Comparison of ENCODE assay signal across 21 cellular contexts in genomic region chr3:111932962-111933361, GRCh38. TPM values are rescaled to one million over a fixed set of nuclear protein-coding genes. Genes with fewer than 3 reads are reported as not detected.
DNase-seq lines count a peak whose midpoint lies in the region; ATAC-seq, FAIRE-seq and TF ChIP-seq lines count a peak whose summit lies in the region.
"Had no signal": no experiment of that assay in that cellular context is flagged by ENCODE, and none has a peak within 500 bp of the region (broad histone marks: within the 10 kb centered on the region; RNA-seq: fewer than 3 reads in every experiment).

No MANE protein-coding gene starts in this region.

- H3K4me2 ChIP-seq in Loucy (ENCODE audit: low read depth, low read length, poor library complexity, severe bottlenecking) (peak overlapping the region; percentile 49), endothelial cell of umbilical vein (ENCODE audit: insufficient read depth, low read length) (peak overlapping the region; percentile 88)
- H3K4me2 ChIP-seq: BLaER1 treated with 17β-estradiol and CSF1 and Interleukin-3, amounts not matched to agents 10 nM and 100 nM had no signal

- H3K79me2 ChIP-seq in Loucy (ENCODE audit: insufficient read depth, low read length) (no peaks in the 10 kb centered on the region), endothelial cell of umbilical vein (ENCODE audit: control insufficient read depth, insufficient read depth, low read length) (peaks cover 5% of the 10 kb centered on the region)

- POLR2A ChIA-PET in endothelial cell of umbilical vein (lab: Charles Lee): interaction anchor here (0.6 to 1.9 kb wide), 6 partner anchors 8 to 1583 kb away, joined by 3 to 5 read pairs (median 4); no protein-coding TSS in a partner anchor

- no peak for TF ChIP-seq CTCF in left ventricle myocardium inferior (IDR thresholded peaks at IDR 0.05; ENCODE audit: borderline replicate concordance)
- TF ChIP-seq CTCF in Loucy (conservative IDR thresholded peaks at IDR 0.05; ENCODE audit: low read length): no peak
- TF ChIP-seq CTCF in endothelial cell of umbilical vein (IDR thresholded peaks at IDR 0.05; ENCODE audit: extremely low read depth in 1 of 2, insufficient read depth in 1 of 2, low read depth in 1 of 2, low read length in 2 of 2): no peak
- TF ChIP-seq CTCF in WERI-Rb-1 (IDR thresholded peaks at IDR 0.05; ENCODE audit: low read depth, low read length): no peak

- FAIRE-seq in endothelial cell of umbilical vein (lab: Jason Lieb, UNC) (peak; percentile 77), small intestine (lab: Jason Lieb, UNC) (no peak)
- FAIRE-seq: A204.1, GM12892, HepG2 had no signal

- 14 to 43% (median 26%) methylated on average over 3 of the region's 3 CpGs for WGBS in small intestine, 3 donors

- H2AFZ ChIP-seq in Loucy (ENCODE audit: low read length): no peak overlapping the region; the same call in 1 of the 2 replicates
- H2AFZ ChIP-seq in endothelial cell of umbilical vein (ENCODE audit: low read depth, low read length): no peak overlapping the region
- H2AFZ ChIP-seq: GM23248 had no signal

- TF ChIP-seq POLR2A in endothelial cell of umbilical vein (IDR thresholded peaks at IDR 0.05; ENCODE audit: low read depth, low read length): peak; percentile 57

- CTCF ChIA-PET in endothelial cell of umbilical vein (lab: Charles Lee): interaction anchor here (0.8 to 2.8 kb wide), 14 partner anchors 8 to 265 kb away, joined by 3 to 20 read pairs (median 4); partner anchors contain the start of gene ABHD10

- H3K4me3 ChIP-seq in left ventricle myocardium inferior (no peak overlapping the region), Loucy (ENCODE audit: low read length, poor library complexity, severe bottlenecking) (peak overlapping the region; percentile 28), endothelial cell of umbilical vein (replicated peaks in 1 of 3; ENCODE audit: insufficient read depth in 1 of 3, low read depth in 1 of 3, low read length in 3 of 3) (peak overlapping the region in 1 of 3 experiments; percentile 17), small intestine (ENCODE audit: low read depth in 1 of 2, low read length in 2 of 2) (no peak overlapping the region), WERI-Rb-1 (ENCODE audit: low read depth, low read length) (no peak overlapping the region)
- H3K4me3 ChIP-seq: BLaER1 treated with 17β-estradiol and CSF1 and Interleukin-3, amounts not matched to agents 10 nM and 100 nM; GM23248; SK-N-MC had no signal

- H3K4me1 ChIP-seq in left ventricle myocardium inferior (peaks cover 66% of the 10 kb centered on the region), Loucy (ENCODE audit: insufficient read depth, low read length, poor library complexity, severe bottlenecking) (peaks cover 59% of the 10 kb centered on the region), endothelial cell of umbilical vein (ENCODE audit: control insufficient read depth, extremely low read depth, insufficient read depth, low read length) (peaks cover 64% of the 10 kb centered on the region), small intestine (ENCODE audit: control insufficient read depth in 2 of 2, insufficient read depth in 1 of 2, low read depth in 1 of 2, low read length in 1 of 2) (no peaks in the 10 kb centered on the region)
- H3K4me1 ChIP-seq: BLaER1 treated with 17β-estradiol and CSF1 and Interleukin-3, amounts not matched to agents 10 nM and 100 nM had no signal

- H3K9ac ChIP-seq in Loucy (ENCODE audit: low read depth, low read length, poor library complexity, severe bottlenecking) (no peak overlapping the region), endothelial cell of umbilical vein (replicated peaks; ENCODE audit: extremely low read depth, insufficient read depth, low read length) (peak overlapping the region; percentile 60)
- H3K9ac ChIP-seq: BLaER1 treated with 17β-estradiol and CSF1 and Interleukin-3, amounts not matched to agents 10 nM and 100 nM; GM23248 had no signal

- no peaks in the 10 kb centered on the region for H3K9me3 ChIP-seq in left ventricle myocardium inferior (replicated peaks)
- peaks cover 7% of the 10 kb centered on the region; the same call in 1 of the 2 replicates for H3K9me3 ChIP-seq in Loucy (ENCODE audit: insufficient read depth, low read depth, low read length)
- H3K9me3 ChIP-seq in endothelial cell of umbilical vein (replicated peaks; ENCODE audit: control insufficient read depth, insufficient read depth, low read length): no peaks in the 10 kb centered on the region
- no peaks in the 10 kb centered on the region for H3K9me3 ChIP-seq in small intestine (ENCODE audit: control insufficient read depth, low read depth)
- no peaks in the 10 kb centered on the region for H3K9me3 ChIP-seq in WERI-Rb-1 (ENCODE audit: severe bottlenecking)

- DNase-seq in left ventricle myocardium inferior (no peak), left cardiac atrium (no peak), endothelial cell of umbilical vein (ENCODE audit: low read depth, low spot score) (peak; percentile 88), small intestine (peak; percentile 51), NCI-H2029 treated with DMSO at 0.1 percent for 48 hours (lab: John Stamatoyannopoulos, UW) (no peak), WERI-Rb-1 (no peak), NCI-H1048 (lab: John Stamatoyannopoulos, UW) (no peak)
- DNase-seq: DMS 273 treated with DMSO at 0.1 percent for 48 hours, GM23248, MV-4-11, NCI-H1417 treated with DMSO at 0.1 percent for 48 hours, NCI-H2081, NCI-H510A treated with DMSO at 0.1 percent for 48 hours, NCI-H82 had no signal

- H3K9me2 ChIP-seq in Loucy (replicated peaks; ENCODE audit: low read depth, low read length): no peaks in the 10 kb centered on the region

- no TSS peak for BruUV-seq in endothelial cell of umbilical vein (replicated peaks; lab: Mats Ljungman, UMichigan)

- H3K36me3 ChIP-seq in left ventricle myocardium inferior (peaks cover 9% of the 10 kb centered on the region), Loucy (ENCODE audit: insufficient read depth, low read length) (no peaks in the 10 kb centered on the region), endothelial cell of umbilical vein (ENCODE audit: control insufficient read depth in 2 of 2, extremely low read depth in 1 of 2, insufficient read depth in 2 of 2, low read length in 2 of 2) (peaks cover 0 to 4% of the 10 kb centered on the region in 2 experiments), small intestine (ENCODE audit: control insufficient read depth in 2 of 2, insufficient read depth in 2 of 2, low read length in 2 of 2) (no peaks in the 10 kb centered on the region), WERI-Rb-1 (no peaks in the 10 kb centered on the region)

- H3K27me3 ChIP-seq in left ventricle myocardium inferior (ENCODE audit: low read depth) (no peaks in the 10 kb centered on the region), Loucy (ENCODE audit: insufficient read depth, low read length, poor library complexity, severe bottlenecking) (no peaks in the 10 kb centered on the region), endothelial cell of umbilical vein (ENCODE audit: control insufficient read depth in 2 of 2, insufficient read depth in 2 of 2, low read length in 2 of 2) (no peaks in the 10 kb centered on the region), small intestine (ENCODE audit: control insufficient read depth in 2 of 2, insufficient read depth in 2 of 2, low read length in 2 of 2) (no peaks in the 10 kb centered on the region), WERI-Rb-1 (ENCODE audit: insufficient read depth, low read depth, severe bottlenecking) (no peaks in the 10 kb centered on the region)
- H3K27me3 ChIP-seq: BLaER1 treated with 17β-estradiol and CSF1 and Interleukin-3, amounts not matched to agents 10 nM and 100 nM had no signal

- intact Hi-C loops in left ventricle myocardium inferior (cut with micrococcal nuclease) (no loop called here), left cardiac atrium (cut with DNase I) (no loop called here), endothelial cell of umbilical vein (cut with micrococcal nuclease) (loop anchor here (2.0 kb wide), 1 partner anchor 30 kb away; no protein-coding TSS in a partner anchor)

- H3K9me1 ChIP-seq in endothelial cell of umbilical vein (replicated peaks; ENCODE audit: control insufficient read depth, extremely low read depth, insufficient read depth, low read length): no peaks in the 10 kb centered on the region

- H3F3A ChIP-seq in Loucy (ENCODE audit: low read depth): peaks cover 10% of the 10 kb centered on the region; the same call in 1 of the 2 replicates

- H3K27ac ChIP-seq in left ventricle myocardium inferior (replicated peaks) (peak overlapping the region; percentile 37), endothelial cell of umbilical vein (ENCODE audit: insufficient read depth, low read depth, low read length) (peak overlapping the region; percentile 99), small intestine (ENCODE audit: low read depth in 1 of 2, low read length in 1 of 2) (no peak overlapping the region), WERI-Rb-1 (no peak overlapping the region)
- H3K27ac ChIP-seq: BLaER1 treated with 17β-estradiol and CSF1 and Interleukin-3, amounts not matched to agents 10 nM and 100 nM; GM23248; SK-N-MC had no signal

- dilution Hi-C loops in endothelial cell of umbilical vein (cut with MboI; ENCODE audit: extremely low pct_ligation_motif_present, low sequenced_read_pairs): no loop called here

- H4K20me1 ChIP-seq in Loucy (ENCODE audit: insufficient read depth, low read length, poor library complexity, severe bottlenecking) (no peaks in the 10 kb centered on the region), endothelial cell of umbilical vein (replicated peaks; ENCODE audit: control insufficient read depth, extremely low read depth, insufficient read depth, low read length) (no peaks in the 10 kb centered on the region)
- H4K20me1 ChIP-seq: BLaER1 treated with 17β-estradiol and CSF1 and Interleukin-3, amounts not matched to agents 10 nM and 100 nM had no signal

- ATAC-seq in left cardiac atrium: no peak
- ATAC-seq: HepG2, Right ventricle myocardium inferior had no signal

TF ChIP-seq in endothelial cell of umbilical vein, 7 proteins besides CTCF, POLR2A, EP300 and RAD21 (continues in another document):
- TF ChIP-seq POLR2AphosphoS5 (IDR thresholded peaks at IDR 0.05; ENCODE audit: insufficient read depth, low read depth, low read length) (peak; percentile 74), JUN (IDR thresholded peaks at IDR 0.05; ENCODE audit: borderline replicate concordance, insufficient read depth, insufficient read length, low read depth) (peak; percentile 38), EZH2 (IDR thresholded peaks at IDR 0.05; ENCODE audit: borderline replicate concordance, low read depth, low read length, severe bottlenecking) (no peak)

RNA-seq across cellular contexts. Expression of gene ABHD10, which starts 45.9 kb away (rescaled TPM):
- total RNA-seq in left ventricle myocardium inferior: 62.7 TPM
- 10 to 100 TPM; 27.6 to 30.9 TPM for total RNA-seq in left cardiac atrium
- 26.2 and 37.0 TPM in 2 replicates for total RNA-seq in endothelial cell of umbilical vein
- 8.9 and 10.0 TPM in 2 replicates for polyA plus RNA-seq in endothelial cell of umbilical vein
- polyA plus RNA-seq in endothelial cell of umbilical vein (2011; cell fraction: cytosol; rRNA removed): 14.8 and 17.3 TPM in 2 replicates
- polyA plus RNA-seq in endothelial cell of umbilical vein (2011; cell fraction: nucleus; rRNA removed): 19.6 and 20.6 TPM in 2 replicates
- 26.8 and 33.5 TPM in 2 replicates for polyA plus RNA-seq in endothelial cell of umbilical vein (2012)
- 15.7 and 20.7 TPM in 2 replicates for polyA minus RNA-seq in endothelial cell of umbilical vein
- polyA minus RNA-seq in endothelial cell of umbilical vein (2011; cell fraction: cytosol; rRNA and poly(A)+ RNA removed): 22.8 TPM
- 12.6 and 18.0 TPM in 2 replicates for polyA minus RNA-seq in endothelial cell of umbilical vein (2011; cell fraction: nucleus; rRNA and poly(A)+ RNA removed)
- 10 to 100 TPM in 2 of 3 donors, 1 to 10 TPM in 1; 10.0 to 19.6 (median 11.0) TPM for polyA plus RNA-seq in small intestine

Comparison
In these comparisons a context has a peak if more than half of its experiments do, and no peak if none do; other contexts are left out.
1. DNase-seq: peak in endothelial cell of umbilical vein (single experiment) and small intestine (single experiment); none in left ventricle myocardium inferior (single experiment), left cardiac atrium (single experiment), NCI-H2029 treated with DMSO at 0.1 percent for 48 hours (single experiment), WERI-Rb-1 (single experiment) and NCI-H1048 (single experiment).
2. H3K27ac ChIP-seq: peak in left ventricle myocardium inferior (single experiment) and endothelial cell of umbilical vein (single experiment); none in small intestine (0 of 2) and WERI-Rb-1 (single experiment).